ENCODE assay signal across 9 cellular contexts in the genomic region with DNA sequence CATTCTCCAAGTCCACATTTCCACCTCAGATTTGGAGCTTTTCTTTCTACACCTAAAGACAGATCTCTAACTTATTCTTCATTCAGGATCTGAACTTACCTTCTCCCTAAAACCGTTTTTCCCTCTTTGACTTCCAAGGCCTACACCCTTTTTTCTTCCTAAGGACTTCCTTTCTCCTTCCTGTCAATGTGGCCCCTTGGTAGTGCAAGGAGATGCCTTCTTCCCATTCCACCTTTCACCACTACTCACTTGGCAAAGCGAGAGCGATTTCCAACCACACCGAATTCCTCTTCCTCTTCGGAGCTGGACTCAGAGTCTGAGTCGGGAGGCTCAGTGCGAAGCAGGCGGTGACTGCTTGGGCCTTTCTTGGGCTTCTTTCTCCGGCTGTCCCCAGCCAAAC. TPM values are rescaled to one million over a fixed set of nuclear protein-coding genes. Genes with fewer than 3 reads are reported as not detected.
DNase-seq lines count a peak whose midpoint lies in the region; ATAC-seq, FAIRE-seq and TF ChIP-seq lines count a peak whose summit lies in the region.
"Had no signal": no experiment of that assay in that cellular context is flagged by ENCODE, and none has a peak within 500 bp of the region (broad histone marks: within the 10 kb centered on the region; RNA-seq: fewer than 3 reads in every experiment).

No MANE protein-coding gene starts in this region.

- H3K9me3 ChIP-seq in naive thymus-derived CD4-positive, alpha-beta T cell (ENCODE audit: control insufficient read depth in 2 of 3, low read length in 3 of 3) = no peaks in the 10 kb centered on the region
- no peaks in the 10 kb centered on the region for H3K9me3 ChIP-seq in prostate gland

- POLR2A ChIA-PET in BJ (lab: Charles Lee) = no interaction called here
- POLR2A ChIA-PET in naive thymus-derived CD4-positive, alpha-beta T cell (lab: Charles Lee) = interaction anchor here (0.9 to 2.0 kb wide), 3 partner anchors 43 to 115 kb away, joined by 3 to 7 read pairs (median 6); no protein-coding TSS in a partner anchor

- H3K4me1 Mint-ChIP-seq in IgD-negative memory B cell = peaks cover 31 to 40% (median 34%) of the 10 kb centered on the region in 3 donors
- H3K4me1 Mint-ChIP-seq in naive thymus-derived CD4-positive, alpha-beta T cell = peaks cover 42 to 59% (median 44%) of the 10 kb centered on the region in 7 donors

- H3K27me3 ChIP-seq in BJ (ENCODE audit: control insufficient read depth, insufficient read depth, low read length) (peaks cover under 1% of the 10 kb centered on the region), bronchial epithelial cell (ENCODE audit: control insufficient read depth, insufficient read depth, low read length) (no peaks in the 10 kb centered on the region), prostate gland (replicated peaks; ENCODE audit: insufficient read depth) (no peaks in the 10 kb centered on the region)
- H3K27me3 ChIP-seq in naive thymus-derived CD4-positive, alpha-beta T cell (ENCODE audit: control insufficient read depth in 2 of 2, insufficient read depth in 2 of 2, low read length in 2 of 2) = no peaks in the 10 kb centered on the region

- whole genome bisulfite sequencing in prostate gland = 67% methylated on average over 9 of the region's 9 CpGs

- intact Hi-C loops in naive thymus-derived CD4-positive, alpha-beta T cell (cut with micrococcal nuclease) = loop anchor here (2.0 to 5.0 kb wide), 5 partner anchors 41 to 1755 kb away; a partner anchor contains a TSS
- intact Hi-C loops in prostate gland (cut with DNase I) = loop anchor here (2.0 to 10.0 kb wide), 3 partner anchors 53 to 115 kb away; a partner anchor contains a TSS

- peak overlapping the region; percentile 83 to 94 (median 88) for H3K4me3 Mint-ChIP-seq in IgD-negative memory B cell
- peak overlapping the region; percentile 86 to 96 (median 91) for H3K4me3 Mint-ChIP-seq in naive thymus-derived CD4-positive, alpha-beta T cell

- no peak for FAIRE-seq in bronchial epithelial cell (lab: Jason Lieb, UNC)

- peak overlapping the region; percentile 90 for H3K4me3 ChIP-seq in BJ (ENCODE audit: low read depth, low read length)
- peak overlapping the region; percentile 90 for H3K4me3 ChIP-seq in bronchial epithelial cell (ENCODE audit: low read depth, low read length)
- H3K4me3 ChIP-seq in naive thymus-derived CD4-positive, alpha-beta T cell (ENCODE audit: low read length) = peak overlapping the region; percentile 78
- H3K4me3 ChIP-seq in prostate gland = peak overlapping the region in 1 of 2 donors; percentile 87

- CTCF ChIA-PET in BJ (lab: Yijun Ruan, JAX) = interaction anchor here (0.7 to 1.9 kb wide), 6 partner anchors 15 to 671 kb away, joined by 3 read pairs; no protein-coding TSS in a partner anchor
- CTCF ChIA-PET in naive thymus-derived CD4-positive, alpha-beta T cell (lab: Charles Lee) = no interaction called here

- TF ChIP-seq CTCF in BJ (IDR thresholded peaks at IDR 0.05; ENCODE audit: insufficient read depth, low read depth, low read length) = no peak
- TF ChIP-seq CTCF in bronchial epithelial cell (IDR thresholded peaks at IDR 0.05; ENCODE audit: insufficient read depth, low read length, severe bottlenecking) = no peak
- no peak for TF ChIP-seq CTCF in prostate gland (IDR thresholded peaks at IDR 0.05)

- DNase-seq in BJ (ENCODE audit: low read depth) = no peak
- no peak for DNase-seq in bronchial epithelial cell (ENCODE audit: low read depth)
- DNase-seq in naive thymus-derived CD4-positive, alpha-beta T cell = no peak
- no peak for DNase-seq in Kasumi-1 (lab: John Stamatoyannopoulos, UW)
- no peak for DNase-seq in prostate gland (ENCODE audit: low spot score)
- DNase-seq: NCI-H524 had no signal

- no peaks in the 10 kb centered on the region for H3K9me3 Mint-ChIP-seq in IgD-negative memory B cell
- peaks cover 0 to 3% (median 0%) of the 10 kb centered on the region in 11 donors for H3K9me3 Mint-ChIP-seq in naive thymus-derived CD4-positive, alpha-beta T cell

- H3K4me1 ChIP-seq in naive thymus-derived CD4-positive, alpha-beta T cell (ENCODE audit: control insufficient read depth in 2 of 2, insufficient read depth in 2 of 2, low read length in 2 of 2) = peaks cover 20 to 28% of the 10 kb centered on the region in 2 donors
- H3K4me1 ChIP-seq in prostate gland (replicated peaks) = peaks cover 8% of the 10 kb centered on the region

- H3K36me3 ChIP-seq in BJ (ENCODE audit: control insufficient read depth, insufficient read depth, low read length) (peaks cover 3% of the 10 kb centered on the region), bronchial epithelial cell (ENCODE audit: control insufficient read depth, insufficient read depth, low read length) (peaks cover 8% of the 10 kb centered on the region), prostate gland (peaks cover 5% of the 10 kb centered on the region in 2 donors)
- peaks cover 3 to 37% (median 4%) of the 10 kb centered on the region in 3 experiments for H3K36me3 ChIP-seq in naive thymus-derived CD4-positive, alpha-beta T cell (ENCODE audit: control insufficient read depth in 2 of 3, insufficient read depth in 3 of 3, low read length in 3 of 3)

- H3K36me3 Mint-ChIP-seq in IgD-negative memory B cell = peaks cover 5% of the 10 kb centered on the region
- peaks cover 6 to 20% (median 15%) of the 10 kb centered on the region in 5 donors for H3K36me3 Mint-ChIP-seq in naive thymus-derived CD4-positive, alpha-beta T cell

- H3K27ac Mint-ChIP-seq in IgD-negative memory B cell = peak overlapping the region; percentile 88 to 94 (median 93)
- H3K27ac Mint-ChIP-seq in naive thymus-derived CD4-positive, alpha-beta T cell = peak overlapping the region; percentile 80 to 96 (median 91)

- TF ChIP-seq POLR2A in prostate gland (IDR thresholded peaks at IDR 0.05) = no peak

- peak overlapping the region; percentile 91 for H3K27ac ChIP-seq in naive thymus-derived CD4-positive, alpha-beta T cell (ENCODE audit: low read depth, low read length)
- no peak overlapping the region for H3K27ac ChIP-seq in prostate gland

- no peak for ATAC-seq in naive thymus-derived CD4-positive, alpha-beta T cell
- no peak for ATAC-seq in HG03354 (IDR thresholded peaks at IDR 0.05; ENCODE audit: poor library complexity, severe bottlenecking, unreplicated experiment)
- ATAC-seq in GM19455 (IDR thresholded peaks at IDR 0.05; ENCODE audit: unreplicated experiment) = no peak

- H3K27me3 Mint-ChIP-seq in IgD-negative memory B cell = no peaks in the 10 kb centered on the region
- H3K27me3 Mint-ChIP-seq in naive thymus-derived CD4-positive, alpha-beta T cell = no peaks in the 10 kb centered on the region

RNA-seq across cellular contexts. Expression of a gene that starts 1.3 kb away (rescaled TPM):
- polyA plus RNA-seq in BJ (2011; rRNA removed) (30.4 and 49.4 TPM in 2 replicates), IgD-negative memory B cell (88.1 TPM)
- 27.5 and 28.6 TPM in 2 replicates for polyA minus RNA-seq in BJ (2011; rRNA and poly(A)+ RNA removed)
- total RNA-seq in bronchial epithelial cell (32.4 and 38.3 TPM in 2 replicates), prostate gland (100 to 1,000 TPM in 1 of 2 donors, 10 to 100 TPM in 1; 99.9 to 116 TPM)
- 10 to 100 TPM; 64.5 to 98.2 (median 89.5) TPM for total RNA-seq in naive thymus-derived CD4-positive, alpha-beta T cell
- 100 to 1,000 TPM; 102 to 130 TPM for polyA plus RNA-seq in naive thymus-derived CD4-positive, alpha-beta T cell

RNA-seq across cellular contexts. Expression of a gene that starts 46.0 kb away (rescaled TPM):
- polyA plus RNA-seq in BJ (2011; rRNA removed) = 0.07 TPM in 1 of 2 replicates, not detected in the other
- polyA minus RNA-seq in BJ (2011; rRNA and poly(A)+ RNA removed) = 0.19 TPM in 1 of 2 replicates, not detected in the other
- not detected for polyA plus RNA-seq in IgD-negative memory B cell
- total RNA-seq in bronchial epithelial cell = not detected in 2 replicates
- under 1 TPM in 1 of 5 experiments, not detected in 4; 0.49 TPM for total RNA-seq in naive thymus-derived CD4-positive, alpha-beta T cell
- under 1 TPM in 1 of 2 donors, not detected in 1; 0.32 TPM for polyA plus RNA-seq in naive thymus-derived CD4-positive, alpha-beta T cell
- 10 to 100 TPM in 1 of 2 donors, not detected in 1; 30.6 TPM for total RNA-seq in prostate gland

RNA-seq across cellular contexts. Expression of a gene that starts 49.5 kb away (rescaled TPM):
- polyA plus RNA-seq in BJ (2011; rRNA removed) = 37.0 and 67.2 TPM in 2 replicates
- 17.8 and 19.1 TPM in 2 replicates for polyA minus RNA-seq in BJ (2011; rRNA and poly(A)+ RNA removed)
- 55.1 TPM for polyA plus RNA-seq in IgD-negative memory B cell
- total RNA-seq in bronchial epithelial cell = 29.2 and 33.5 TPM in 2 replicates
- 10 to 100 TPM; 17.3 to 49.5 (median 28.6) TPM for total RNA-seq in naive thymus-derived CD4-positive, alpha-beta T cell
- polyA plus RNA-seq in naive thymus-derived CD4-positive, alpha-beta T cell = 10 to 100 TPM; 78.1 to 82.2 TPM
- total RNA-seq in prostate gland = 10 to 100 TPM; 52.2 to 71.3 TPM
